Comparison of ENCODE assay signal across 8 cellular contexts in genomic region chr13:73058741-73059459, GRCh38. TPM values are rescaled to one million over a fixed set of nuclear protein-coding genes. Genes with fewer than 3 reads are reported as not detected.
A peak's percentile ranks its signal among the peaks of the same experiment; 100 is the strongest.
DNase-seq lines count a peak whose midpoint lies in the region; ATAC-seq and TF ChIP-seq lines count a peak whose summit lies in the region.

Gene KLF5, plus strand, starts transcription at chr13:73059005. Its CDS starts 323 bp downstream, at chr13:73059328.

- peaks cover 9% of the 10 kb centered on the region for H3K79me2 ChIP-seq in trophoblast cell (ENCODE audit: control insufficient read depth, insufficient read depth, low read length, poor library complexity)

- H4K8ac ChIP-seq in trophoblast cell (ENCODE audit: low read depth, low read length): peak within 1 kb of the TSS; percentile 76

- peak within 1 kb of the TSS; percentile 45 for H2BK5ac ChIP-seq in trophoblast cell (ENCODE audit: low read depth, low read length, poor library complexity)

- peak within 1 kb of the TSS; percentile 76 for H3K4ac ChIP-seq in trophoblast cell (ENCODE audit: low read depth, low read length)

- H3K36me3 ChIP-seq in trophoblast cell (ENCODE audit: control insufficient read depth in 1 of 2, insufficient read depth in 2 of 2, low read length in 2 of 2): peaks cover 7 to 10% of the 10 kb centered on the region in 2 experiments

- peaks cover 22% of the 10 kb centered on the region for H3K4me1 Mint-ChIP-seq in activated naive CD8-positive, alpha-beta T cell treated with anti-CD3 and anti-CD28 coated beads, Interleukin-2, amount 10 ng/mL, durations not matched to agents 7 days and 5 days
- H3K4me1 Mint-ChIP-seq in type B pancreatic cell (ENCODE audit: unreplicated experiment): peaks cover 25% of the 10 kb centered on the region

- peak within 1 kb of the TSS; percentile 94 for H3K9ac ChIP-seq in trophoblast cell (ENCODE audit: low read length)

- H3K14ac ChIP-seq in trophoblast cell (ENCODE audit: low read length): peak within 1 kb of the TSS; percentile 94

- peak; percentile 40 for TF ChIP-seq POLR2A in NB4 (IDR thresholded peaks at IDR 0.05; ENCODE audit: extremely low read depth, insufficient read length)

- H3K4me3 ChIP-seq in NB4 (ENCODE audit: low read depth, low read length) (peak within 1 kb of the TSS; percentile 41), trophoblast cell (ENCODE audit: low read depth, low read length) (peak within 1 kb of the TSS; percentile 97)

- H3K18ac ChIP-seq in trophoblast cell (ENCODE audit: low read length): peak within 1 kb of the TSS; percentile 94

- no peak within 1 kb of the TSS for H2AK5ac ChIP-seq in trophoblast cell (ENCODE audit: low read length)

- POLR2A ChIA-PET in activated naive CD8-positive, alpha-beta T cell treated with anti-CD3 and anti-CD28 coated beads, Interleukin-2, amount 10 ng/mL, durations not matched to agents 7 days and 5 days (lab: Charles Lee): interaction anchor here (0.8 to 1.6 kb wide), 5 partner anchors 10 to 707 kb away, joined by 3 to 5 read pairs (median 3); no protein-coding TSS in a partner anchor

- peak within 1 kb of the TSS; percentile 80 for H2BK120ac ChIP-seq in trophoblast cell (ENCODE audit: insufficient read depth, low read length, poor library complexity)

- no CpG with 5 or more reads among the region's 93 CpGs for WGBS in trophoblast cell (ENCODE audit: extremely low coverage, insufficient coverage, insufficient read length)

- peaks cover 10% of the 10 kb centered on the region for H3K79me1 ChIP-seq in trophoblast cell (ENCODE audit: low read length)

- peak within 1 kb of the TSS; percentile 74 for H3K4me2 ChIP-seq in trophoblast cell (ENCODE audit: low read length)

- H3K9me3 ChIP-seq in trophoblast cell (ENCODE audit: insufficient read depth, low read depth, low read length): no peaks in the 10 kb centered on the region

- peaks cover 0 to 8% of the 10 kb centered on the region in 2 experiments for H3K4me1 ChIP-seq in trophoblast cell (ENCODE audit: control insufficient read depth in 1 of 2, insufficient read depth in 2 of 2, low read length in 2 of 2)

- H3K27ac ChIP-seq in trophoblast cell (ENCODE audit: low read depth, low read length): peak within 1 kb of the TSS; percentile 54

- H3K27me3 Mint-ChIP-seq in activated naive CD8-positive, alpha-beta T cell treated with anti-CD3 and anti-CD28 coated beads, Interleukin-2, amount 10 ng/mL, durations not matched to agents 7 days and 5 days: peaks cover 26% of the 10 kb centered on the region
- peaks cover 46% of the 10 kb centered on the region for H3K27me3 Mint-ChIP-seq in type B pancreatic cell

- H3K27ac Mint-ChIP-seq in activated naive CD8-positive, alpha-beta T cell treated with anti-CD3 and anti-CD28 coated beads, Interleukin-2, amount 10 ng/mL, durations not matched to agents 7 days and 5 days: peak within 1 kb of the TSS; percentile 89
- H3K27ac Mint-ChIP-seq in type B pancreatic cell: peak within 1 kb of the TSS; percentile 98

- peak within 1 kb of the TSS; percentile 50 for H4K91ac ChIP-seq in trophoblast cell (ENCODE audit: low read depth, low read length)

- DNase-seq in GM10266 (ENCODE audit: extremely low spot score): peak; percentile 99
- peak; percentile 91 for DNase-seq in NB4 (ENCODE audit: low read depth)
- DNase-seq in SKM-1 treated with dmso at 0.1 percent for 144 hours (lab: John Stamatoyannopoulos, UW; ENCODE audit: unreplicated experiment): peak; percentile 91
- peak; percentile 99 for DNase-seq in activated naive CD8-positive, alpha-beta T cell treated with anti-CD3 and anti-CD28 coated beads, Interleukin-2, amount 10 ng/mL, durations not matched to agents 7 days and 5 days
- DNase-seq in cardiac septum (ENCODE audit: low spot score): peak; percentile 99
- peak; percentile 99 for DNase-seq in trophoblast cell
- DNase-seq in type B pancreatic cell (ENCODE audit: extremely low spot score, unreplicated experiment): peak; percentile 99

- peak within 1 kb of the TSS; percentile 63 for H2AFZ ChIP-seq in trophoblast cell (ENCODE audit: insufficient read depth, low read length, poor library complexity)

- H4K12ac ChIP-seq in trophoblast cell (ENCODE audit: low read depth, low read length): peak within 1 kb of the TSS; percentile 39

- ATAC-seq in HG02588 (IDR thresholded peaks at IDR 0.05; ENCODE audit: unreplicated experiment): peak; percentile 98
- ATAC-seq in activated naive CD8-positive, alpha-beta T cell treated with anti-CD3 and anti-CD28 coated beads, Interleukin-2, amount 10 ng/mL, durations not matched to agents 7 days and 5 days (ENCODE audit: low read depth): peak; percentile 96

- H3K23ac ChIP-seq in trophoblast cell (ENCODE audit: low read length): no peak within 1 kb of the TSS

- peak within 1 kb of the TSS; percentile 88 for H3K4me3 Mint-ChIP-seq in activated naive CD8-positive, alpha-beta T cell treated with anti-CD3 and anti-CD28 coated beads, Interleukin-2, amount 10 ng/mL, durations not matched to agents 7 days and 5 days
- peak within 1 kb of the TSS; percentile 97 for H3K4me3 Mint-ChIP-seq in type B pancreatic cell

- H2BK12ac ChIP-seq in trophoblast cell (ENCODE audit: low read length): peak within 1 kb of the TSS; percentile 53

- intact Hi-C loops in cardiac septum (cut with DNase I): no loop called here

- H3K36me3 Mint-ChIP-seq in activated naive CD8-positive, alpha-beta T cell treated with anti-CD3 and anti-CD28 coated beads, Interleukin-2, amount 10 ng/mL, durations not matched to agents 7 days and 5 days: peaks cover 13% of the 10 kb centered on the region
- peaks cover 33% of the 10 kb centered on the region for H3K36me3 Mint-ChIP-seq in type B pancreatic cell

- no peaks in the 10 kb centered on the region for H3K9me3 Mint-ChIP-seq in activated naive CD8-positive, alpha-beta T cell treated with anti-CD3 and anti-CD28 coated beads, Interleukin-2, amount 10 ng/mL, durations not matched to agents 7 days and 5 days
- H3K9me3 Mint-ChIP-seq in type B pancreatic cell: no peaks in the 10 kb centered on the region

- no peaks in the 10 kb centered on the region for H3K27me3 ChIP-seq in trophoblast cell (ENCODE audit: insufficient read depth, low read length)

- TF ChIP-seq CTCF in GM10266 (IDR thresholded peaks at IDR 0.05; ENCODE audit: control insufficient read depth, insufficient read depth, low read depth, missing control alignments) (peak; percentile 13), NB4 (IDR thresholded peaks at IDR 0.05; ENCODE audit: low read depth, low read length) (no peak), type B pancreatic cell (conservative IDR thresholded peaks at IDR 0.05) (no peak)

RNA-seq across cellular contexts. Expression of gene KLF5, which starts in this region (rescaled TPM):
- total RNA-seq in activated naive CD8-positive, alpha-beta T cell treated with anti-CD3 and anti-CD28 coated beads, Interleukin-2, amount 10 ng/mL, durations not matched to agents 7 days and 5 days: 1 to 10 TPM; 6.1 to 6.4 TPM
- total RNA-seq in cardiac septum (11.3 TPM), type B pancreatic cell (ENCODE audit: low replicate concordance) (189 and 632 TPM in 2 replicates)
- 38.8 and 41.2 TPM in 2 replicates for polyA plus RNA-seq in trophoblast cell (2013)

Comparison
In these comparisons a context has a peak if more than half of its experiments do, and no peak if none do; other contexts are left out.
1. Peak in every context shown above with its lines: DNase-seq, ATAC-seq, H3K4me3 ChIP-seq and H3K27ac ChIP-seq.
2. RNA of gene KLF5 (total RNA-seq): 189 to 632 TPM in type B pancreatic cell; 11.3 TPM in cardiac septum (single experiment) and 6.1 to 6.4 TPM in activated naive CD8-positive, alpha-beta T cell treated with anti-CD3 and anti-CD28 coated beads, Interleukin-2, amount 10 ng/mL, durations not matched to agents 7 days and 5 days; every median in the first group is over 10 times any median in the second.